ENCODE assay signal across 11 cellular contexts in genomic region chr4:78638324-78639172, GRCh38.
DNase-seq lines count a peak whose midpoint lies in the region; ATAC-seq and TF ChIP-seq lines count a peak whose summit lies in the region.
"Had no signal": no experiment of that assay in that cellular context is flagged by ENCODE, and none has a peak within 500 bp of the region (broad histone marks: within the 10 kb centered on the region; RNA-seq: fewer than 3 reads in every experiment).

No MANE protein-coding gene starts in this region.

- no peak for DNase-seq in activated T-cell treated with anti-CD3 and anti-CD28 coated beads, Interleukin-2, amount 50 U/mL, for 24 hours
- DNase-seq in activated T-cell treated with anti-CD3 and anti-CD28 coated beads, Interleukin-2, amount 50 U/mL, for 1 hour: no peak
- DNase-seq in OCI-LY7 (ENCODE audit: low spot score) (peak; percentile 51), spleen (no peak), putamen (ENCODE audit: low spot score) (no peak), adrenal gland (no peak), NK-92 (lab: John Stamatoyannopoulos, UW; ENCODE audit: unreplicated experiment) (no peak)
- DNase-seq: stimulated activated naive CD4-positive, alpha-beta T cell treated with Interleukin-2 at 50 U/mL for 16 hours had no signal

- WGBS in spleen, 5 donors: 47 to 52% (median 50%) methylated on average over 4 of the region's 4 CpGs
- 73 to 78% (median 75%) methylated on average over 4 of the region's 4 CpGs for WGBS in adrenal gland, 4 donors

- ATAC-seq in HG02885 (IDR thresholded peaks at IDR 0.05; ENCODE audit: poor library complexity, unreplicated experiment): peak; percentile 78

- H3K4me2 ChIP-seq in OCI-LY7 (ENCODE audit: low read length): peak overlapping the region; percentile 45

- peak overlapping the region; percentile 16 for H3K27ac Mint-ChIP-seq in activated T-cell treated with anti-CD3 and anti-CD28 coated beads, Interleukin-2, amount 50 U/mL, for 24 hours

- no peaks in the 10 kb centered on the region for H4K20me1 ChIP-seq in OCI-LY7 (ENCODE audit: insufficient read depth, low read length)

- no peaks in the 10 kb centered on the region for H3K79me2 ChIP-seq in OCI-LY7 (ENCODE audit: insufficient read depth, low read depth, low read length)

- H2AFZ ChIP-seq in OCI-LY7 (ENCODE audit: low read length): peak overlapping the region; percentile 68; the same call in 1 of the 2 replicates

- no peak for TF ChIP-seq CTCF in OCI-LY7 (conservative IDR thresholded peaks at IDR 0.05; ENCODE audit: low read length)
- no peak for TF ChIP-seq CTCF in spleen (IDR thresholded peaks at IDR 0.05 in 8 of 11, conservative IDR thresholded peaks at IDR 0.05 in 3 of 11)
- no peak for TF ChIP-seq CTCF in adrenal gland (IDR thresholded peaks at IDR 0.05)

- intact Hi-C loops in OCI-LY7 (cut with micrococcal nuclease; ENCODE audit: unreplicated experiment): no loop called here
- intact Hi-C loops in spleen (cut with DNase I; ENCODE audit: low total_unique reads): no loop called here
- intact Hi-C loops in adrenal gland (cut with DNase I): no loop called here

- H3K4me3 ChIP-seq in OCI-LY7 (ENCODE audit: low read depth, low read length, poor library complexity, severe bottlenecking): no peak overlapping the region
- H3K4me3 ChIP-seq in spleen: no peak overlapping the region
- no peak overlapping the region for H3K4me3 ChIP-seq in adrenal gland

- H3K27me3 Mint-ChIP-seq in activated T-cell treated with anti-CD3 and anti-CD28 coated beads, Interleukin-2, amount 50 U/mL, for 24 hours: no peaks in the 10 kb centered on the region

- H3K9me2 ChIP-seq in OCI-LY7 (ENCODE audit: insufficient read depth, low read length): no peaks in the 10 kb centered on the region

- H3K36me3 ChIP-seq in OCI-LY7 (ENCODE audit: insufficient read depth, low read length) (no peaks in the 10 kb centered on the region), spleen (no peaks in the 10 kb centered on the region), adrenal gland (replicated peaks in 1 of 2) (no peaks in the 10 kb centered on the region)
- H3K36me3 ChIP-seq: neutrophil had no signal

- peaks cover 13% of the 10 kb centered on the region for H3K4me1 ChIP-seq in OCI-LY7 (ENCODE audit: insufficient read depth, low read length, poor library complexity, severe bottlenecking)
- peaks cover 14 to 65% (median 34%) of the 10 kb centered on the region in 6 donors for H3K4me1 ChIP-seq in spleen
- no peaks in the 10 kb centered on the region for H3K4me1 ChIP-seq in adrenal gland (replicated peaks in 1 of 2)

- no peaks in the 10 kb centered on the region for H3K36me3 Mint-ChIP-seq in activated T-cell treated with anti-CD3 and anti-CD28 coated beads, Interleukin-2, amount 50 U/mL, for 24 hours (ENCODE audit: low read depth)

- no peaks in the 10 kb centered on the region for H3K9me3 Mint-ChIP-seq in activated T-cell treated with anti-CD3 and anti-CD28 coated beads, Interleukin-2, amount 50 U/mL, for 24 hours

- no peaks in the 10 kb centered on the region for H3K9me3 ChIP-seq in OCI-LY7 (ENCODE audit: low read length)
- H3K9me3 ChIP-seq in spleen: no peaks in the 10 kb centered on the region
- H3K9me3 ChIP-seq in adrenal gland (replicated peaks in 1 of 3): no peaks in the 10 kb centered on the region
- H3K9me3 ChIP-seq: neutrophil had no signal

- CTCF ChIA-PET in OCI-LY7 (lab: Charles Lee; ENCODE audit: unreplicated experiment): interaction anchor here (1.3 kb wide), 1 partner anchor 9 kb away, joined by 3 read pairs; no protein-coding TSS in a partner anchor

- peak overlapping the region; percentile 38 for H3K27ac ChIP-seq in OCI-LY7 (ENCODE audit: low read depth, low read length, poor library complexity, severe bottlenecking)
- peak overlapping the region; percentile 51 to 85 (median 81) for H3K27ac ChIP-seq in spleen
- H3K27ac ChIP-seq in adrenal gland: no peak overlapping the region
- H3K27ac ChIP-seq: neutrophil, VCaP had no signal

- no peak overlapping the region for H3K4me3 Mint-ChIP-seq in activated T-cell treated with anti-CD3 and anti-CD28 coated beads, Interleukin-2, amount 50 U/mL, for 24 hours

- peaks cover 17% of the 10 kb centered on the region for H3K4me1 Mint-ChIP-seq in activated T-cell treated with anti-CD3 and anti-CD28 coated beads, Interleukin-2, amount 50 U/mL, for 24 hours (ENCODE audit: low read depth)

- no peaks in the 10 kb centered on the region for H3K27me3 ChIP-seq in spleen (replicated peaks in 1 of 7)
- no peaks in the 10 kb centered on the region for H3K27me3 ChIP-seq in adrenal gland
- H3K27me3 ChIP-seq: neutrophil had no signal

- POLR2A ChIA-PET in OCI-LY7 (lab: Charles Lee): interaction anchor here (1.0 to 2.0 kb wide), 3 partner anchors 162 to 241 kb away, joined by 3 to 4 read pairs (median 4); no protein-coding TSS in a partner anchor

- TF ChIP-seq POLR2A in spleen (IDR thresholded peaks at IDR 0.05): no peak
- no peak for TF ChIP-seq POLR2A in adrenal gland (IDR thresholded peaks at IDR 0.05)

- BruUV-seq in OCI-LY7 (replicated peaks; lab: Mats Ljungman, UMichigan): no TSS peak

Comparison
In these comparisons a context has a peak if more than half of its experiments do, and no peak if none do; other contexts are left out.
1. H3K27ac ChIP-seq: peak in OCI-LY7 (single experiment) and spleen (8 of 8); none in adrenal gland (0 of 5).